In genomic region chrX:9188117-9188516, GRCh38 we compare ENCODE assay signal across 27 cellular contexts.
A peak's percentile ranks its signal among the peaks of the same experiment; 100 is the strongest.
DNase-seq lines count a peak whose midpoint lies in the region; ATAC-seq and TF ChIP-seq lines count a peak whose summit lies in the region.
"Had no signal": no experiment of that assay in that cellular context is flagged by ENCODE, and none has a peak within 500 bp of the region (broad histone marks: within the 10 kb centered on the region; RNA-seq: fewer than 3 reads in every experiment).

No MANE protein-coding gene starts in this region.

- no peaks in the 10 kb centered on the region for H3K4me1 Mint-ChIP-seq in natural killer cell
- H3K4me1 Mint-ChIP-seq: activated B cell treated with CpG ODN at 0.5 μM for 24 hours; CD14-positive monocyte; stimulated activated memory B cell treated with anti-CD40 and anti-IgM and Interleukin-4, amounts not matched to agents 10 μg/mL and 1 μg/mL and 100 μg/mL, for 72 hours had no signal

- no peaks in the 10 kb centered on the region for H3K36me3 Mint-ChIP-seq in natural killer cell
- H3K36me3 Mint-ChIP-seq: CD14-positive monocyte; stimulated activated memory B cell treated with anti-CD40 and anti-IgM and Interleukin-4, amounts not matched to agents 10 μg/mL and 1 μg/mL and 100 μg/mL, for 72 hours had no signal

- H3K27ac Mint-ChIP-seq in natural killer cell, result no peak overlapping the region
- H3K27ac Mint-ChIP-seq: activated B cell treated with CpG ODN at 0.5 μM for 24 hours; activated naive CD4-positive, alpha-beta T cell treated with anti-CD3 and anti-CD28 coated beads for 36 hours; activated T-cell treated with anti-CD3 and anti-CD28 coated beads, Interleukin-2, amount 50 U/mL, for 72 hours; CD14-positive monocyte; progenitor cell of endocrine pancreas; stimulated activated memory B cell treated with anti-CD40 and anti-IgM and Interleukin-4, amounts not matched to agents 10 μg/mL and 1 μg/mL and 100 μg/mL, for 72 hours had no signal

- no peak for TF ChIP-seq CTCF in natural killer cell (IDR thresholded peaks at IDR 0.05)

- peaks cover 2 to 52% of the 10 kb centered on the region in 2 donors for H3K27me3 Mint-ChIP-seq in natural killer cell (ENCODE audit: low read depth in 2 of 2)
- H3K27me3 Mint-ChIP-seq: stimulated activated memory B cell treated with anti-CD40 and anti-IgM and Interleukin-4, amounts not matched to agents 10 μg/mL and 1 μg/mL and 100 μg/mL, for 72 hours had no signal

- H3K9me3 Mint-ChIP-seq in natural killer cell, result no peaks in the 10 kb centered on the region
- H3K9me3 Mint-ChIP-seq: activated B cell treated with CpG ODN at 0.5 μM for 24 hours; activated naive CD4-positive, alpha-beta T cell treated with anti-CD3 and anti-CD28 coated beads for 36 hours; activated T-cell treated with anti-CD3 and anti-CD28 coated beads, Interleukin-2, amount 50 U/mL, for 72 hours; stimulated activated memory B cell treated with anti-CD40 and anti-IgM and Interleukin-4, amounts not matched to agents 10 μg/mL and 1 μg/mL and 100 μg/mL, for 72 hours had no signal

- DNase-seq in NCI-H1092 (lab: John Stamatoyannopoulos, UW) (peak; percentile 30), NCI-H2107 treated with DMSO at 0.1 percent for 48 hours (lab: John Stamatoyannopoulos, UW; ENCODE audit: unreplicated experiment) (peak; percentile 10), NCI-H748 (lab: John Stamatoyannopoulos, UW; ENCODE audit: unreplicated experiment) (peak; percentile 93), cerebellar cortex (ENCODE audit: low spot score) (peak; percentile 2), kidney tubule cell (ENCODE audit: low spot score) (no peak), natural killer cell (no peak)
- no peak for DNase-seq in activated CD4-positive, alpha-beta T cell treated with anti-CD3 and anti-CD28 coated beads, Interleukin-2, amount 50 U/mL, for 48 hours
- DNase-seq: activated B cell treated with CpG ODN at 0.5 μM for 24 hours; activated naive CD4-positive, alpha-beta T cell treated with anti-CD3 and anti-CD28 coated beads for 36 hours; activated T-cell treated with anti-CD3 and anti-CD28 coated beads, Interleukin-2, amount 50 U/mL, for 72 hours; brain microvascular endothelial cell; Calu3; EL; GM23248; left lung; mesendoderm; NCI-H2029; NK-92 treated with Interleukin-12 subunit alpha and Interleukin-12 subunit beta, amount 100 ng/mL, for 24 hours; PC-3; Right ventricle myocardium superior; stimulated activated CD4-positive, alpha-beta T cell treated with anti-CD3 and anti-CD28 coated beads, Interleukin-4, amount 100 ng/mL, for 24 hours; T-helper 1 cell had no signal

- no peak overlapping the region for H3K4me3 Mint-ChIP-seq in natural killer cell
- H3K4me3 Mint-ChIP-seq: activated B cell treated with CpG ODN at 0.5 μM for 24 hours; activated naive CD4-positive, alpha-beta T cell treated with anti-CD3 and anti-CD28 coated beads for 36 hours; activated T-cell treated with anti-CD3 and anti-CD28 coated beads, Interleukin-2, amount 50 U/mL, for 72 hours; CD14-positive monocyte; stimulated activated memory B cell treated with anti-CD40 and anti-IgM and Interleukin-4, amounts not matched to agents 10 μg/mL and 1 μg/mL and 100 μg/mL, for 72 hours had no signal

- intact Hi-C loops in natural killer cell (cut with micrococcal nuclease), result no loop called here

- ATAC-seq in natural killer cell, result no peak
- ATAC-seq: activated T-cell treated with anti-CD3 and anti-CD28 coated beads, Interleukin-2, amount 50 U/mL, for 72 hours; GM12878; left lung; PC-3; sciatic nerve; stimulated activated memory B cell treated with anti-CD40 and anti-IgM and Interleukin-4, amounts not matched to agents 10 μg/mL and 1 μg/mL and 100 μg/mL, for 72 hours had no signal

Comparison
In these comparisons a context has a peak if more than half of its experiments do, and no peak if none do; other contexts are left out.
1. DNase-seq: peak in NCI-H1092 (single experiment), NCI-H2107 treated with DMSO at 0.1 percent for 48 hours (single experiment), NCI-H748 (single experiment) and cerebellar cortex (single experiment); none in activated CD4-positive, alpha-beta T cell treated with anti-CD3 and anti-CD28 coated beads, Interleukin-2, amount 50 U/mL, for 48 hours (0 of 2), kidney tubule cell (single experiment) and natural killer cell (single experiment).